ENCODE assay signal across 8 cellular contexts in the genomic region with DNA sequence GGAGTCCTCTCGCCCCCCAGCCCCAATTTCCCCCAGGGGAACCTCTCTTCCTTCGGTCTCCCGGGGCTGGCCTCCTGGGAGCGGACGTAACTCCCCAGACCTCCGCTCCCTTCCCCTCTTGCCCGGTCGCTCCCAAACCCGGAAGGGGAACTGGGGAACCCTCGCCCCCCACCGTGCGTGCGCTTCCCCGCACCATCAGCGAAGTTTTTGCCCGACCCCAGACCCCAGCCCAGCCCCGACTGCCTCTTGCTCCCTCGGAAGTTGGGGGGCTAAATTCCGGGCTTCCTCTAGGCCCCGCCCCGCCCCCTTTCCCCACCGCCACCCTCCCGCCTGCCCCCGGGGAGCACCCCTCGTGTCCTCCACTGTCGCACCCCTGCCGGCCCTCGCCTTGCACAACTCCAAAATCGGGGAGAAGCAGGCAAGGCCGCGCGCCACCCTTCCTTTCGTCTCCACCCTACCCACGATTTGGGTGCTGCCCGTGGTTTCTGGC. TPM values are rescaled to one million over a fixed set of nuclear protein-coding genes. Genes with fewer than 3 reads are reported as not detected.
DNase-seq lines count a peak whose midpoint lies in the region; ATAC-seq, FAIRE-seq and TF ChIP-seq lines count a peak whose summit lies in the region.

No MANE protein-coding gene starts in this region.

- peak overlapping the region; percentile 92 for H3K4me3 ChIP-seq in BE2C (ENCODE audit: low read depth, low read length)
- peak overlapping the region; percentile 100 for H3K4me3 ChIP-seq in PC-3 (ENCODE audit: low read length)
- H3K4me3 ChIP-seq in astrocyte (ENCODE audit: insufficient read depth, low read depth, low read length) = peak overlapping the region; percentile 83
- H3K4me3 ChIP-seq in iPS-11a (ENCODE audit: low read depth, low read length) = peak overlapping the region; percentile 78
- peak overlapping the region; percentile 78 for H3K4me3 ChIP-seq in smooth muscle cell

- CTCF ChIA-PET in PC-3 (lab: Charles Lee) = interaction anchor here (0.8 kb wide), 1 partner anchor 88 kb away, joined by 3 read pairs; a partner anchor contains a TSS

- H3K27ac Mint-ChIP-seq in astrocyte (ENCODE audit: unreplicated experiment) = peak overlapping the region; percentile 62

- H3K36me3 Mint-ChIP-seq in astrocyte (ENCODE audit: low read depth, unreplicated experiment) = peaks cover 9% of the 10 kb centered on the region

- H3K4me1 ChIP-seq in BE2C (peaks cover 15% of the 10 kb centered on the region), PC-3 (ENCODE audit: insufficient read depth, low read length) (no peaks in the 10 kb centered on the region), astrocyte (ENCODE audit: insufficient read depth, low read length) (peaks cover 5% of the 10 kb centered on the region), smooth muscle cell (ENCODE audit: low read depth) (no peaks in the 10 kb centered on the region)

- H3K9me3 ChIP-seq in BE2C = no peaks in the 10 kb centered on the region
- H3K9me3 ChIP-seq in PC-3 (ENCODE audit: low read length) = no peaks in the 10 kb centered on the region
- H3K9me3 ChIP-seq in astrocyte (ENCODE audit: insufficient read depth, low read depth, low read length) = no peaks in the 10 kb centered on the region
- no peaks in the 10 kb centered on the region for H3K9me3 ChIP-seq in smooth muscle cell (replicated peaks; ENCODE audit: low read depth)

- no peaks in the 10 kb centered on the region for H4K20me1 ChIP-seq in PC-3 (ENCODE audit: low read length)
- H4K20me1 ChIP-seq in astrocyte (ENCODE audit: insufficient read depth, low read length) = peaks cover 31% of the 10 kb centered on the region
- H4K20me1 ChIP-seq in smooth muscle cell (ENCODE audit: low read depth) = peaks cover 48% of the 10 kb centered on the region

- no peaks in the 10 kb centered on the region for H3K27me3 ChIP-seq in BE2C
- H3K27me3 ChIP-seq in PC-3 (ENCODE audit: low read length) = no peaks in the 10 kb centered on the region
- H3K27me3 ChIP-seq in astrocyte (ENCODE audit: insufficient read depth, low read length) = no peaks in the 10 kb centered on the region
- no peaks in the 10 kb centered on the region for H3K27me3 ChIP-seq in smooth muscle cell (ENCODE audit: low read depth)

- POLR2A ChIA-PET in PC-3 (lab: Charles Lee; ENCODE audit: unreplicated experiment) = no interaction called here

- intact Hi-C loops in PC-3 (cut with micrococcal nuclease) = loop anchor here (1.0 to 5.0 kb wide), 4 partner anchors 47 to 88 kb away; a partner anchor contains a TSS

- no TSS peak for BruUV-seq in PC-3 (replicated peaks; lab: Mats Ljungman, UMichigan)

- H3K27ac ChIP-seq in PC-3 (ENCODE audit: low read length) (no peak overlapping the region), astrocyte (ENCODE audit: low read depth, low read length) (peak overlapping the region; percentile 99), smooth muscle cell (ENCODE audit: low read depth) (peak overlapping the region; percentile 81)

- peak overlapping the region; percentile 92 for H3K9ac ChIP-seq in PC-3 (ENCODE audit: low read length)
- peak overlapping the region; percentile 92 for H3K9ac ChIP-seq in astrocyte (ENCODE audit: low read length)
- H3K9ac ChIP-seq in smooth muscle cell (ENCODE audit: low read depth) = peak overlapping the region; percentile 82

- FAIRE-seq in astrocyte (lab: Jason Lieb, UNC) (no peak), HTR-8/SVneo (lab: Jason Lieb, UNC) (no peak)

- no peaks in the 10 kb centered on the region for H3K9me3 Mint-ChIP-seq in astrocyte (ENCODE audit: unreplicated experiment)

- TF ChIP-seq CTCF in BE2C (IDR thresholded peaks at IDR 0.05; ENCODE audit: low read depth, low read length) (no peak), PC-3 (conservative IDR thresholded peaks at IDR 0.05; ENCODE audit: low read depth, low read length) (no peak), astrocyte (IDR thresholded peaks at IDR 0.05; ENCODE audit: insufficient read depth, low read depth, low read length) (no peak), smooth muscle cell (IDR thresholded peaks at IDR 0.05; ENCODE audit: borderline replicate concordance, insufficient read depth, poor library complexity, severe bottlenecking) (no peak)

- H3K36me3 ChIP-seq in BE2C (peaks cover 24% of the 10 kb centered on the region), PC-3 (ENCODE audit: low read depth, low read length) (0 out of 2 replicates have a peak, but pooled peaks cover 8% of the 10 kb centered on the region), astrocyte (ENCODE audit: insufficient read depth, low read length) (no peaks in the 10 kb centered on the region), smooth muscle cell (ENCODE audit: low read depth) (no peaks in the 10 kb centered on the region)

- H2AFZ ChIP-seq in PC-3 (ENCODE audit: low read length) (peak overlapping the region; percentile 95), astrocyte (ENCODE audit: low read depth, low read length) (peak overlapping the region; percentile 80), smooth muscle cell (ENCODE audit: low read depth) (peak overlapping the region; percentile 87)

- WGBS in smooth muscle cell (ENCODE audit: low lambda C conversion rate) = 1% methylated on average over 20 of the region's 35 CpGs

- H3F3A ChIP-seq in PC-3 (ENCODE audit: low read length, unreplicated experiment) (no peaks in the 10 kb centered on the region), smooth muscle cell (ENCODE audit: low read depth) (peaks cover 7% of the 10 kb centered on the region)

- no peaks in the 10 kb centered on the region for H3K9me2 ChIP-seq in PC-3 (replicated peaks; ENCODE audit: low read length)

- peak overlapping the region; percentile 90 for H3K4me3 Mint-ChIP-seq in astrocyte (ENCODE audit: unreplicated experiment)

- peaks cover 6% of the 10 kb centered on the region for H3K27me3 Mint-ChIP-seq in astrocyte (ENCODE audit: low read depth, unreplicated experiment)

- H3K79me2 ChIP-seq in PC-3 (ENCODE audit: low read length) (peaks cover 24% of the 10 kb centered on the region), astrocyte (ENCODE audit: insufficient read depth, low read length) (peaks cover 47% of the 10 kb centered on the region), smooth muscle cell (ENCODE audit: low read depth) (peaks cover 32% of the 10 kb centered on the region)

- ATAC-seq in GM21737 (IDR thresholded peaks at IDR 0.05; ENCODE audit: unreplicated experiment) (peak; percentile 0), PC-3 (peak; percentile 3; the same call in 1 of the 2 replicates), HG02610 (IDR thresholded peaks at IDR 0.05; ENCODE audit: unreplicated experiment) (no peak)

- peaks cover 4% of the 10 kb centered on the region for H3K4me1 Mint-ChIP-seq in astrocyte (ENCODE audit: low read depth, unreplicated experiment)

- H3K4me2 ChIP-seq in PC-3 (ENCODE audit: low read length) = peak overlapping the region; percentile 98
- H3K4me2 ChIP-seq in astrocyte (ENCODE audit: low read length) = peak overlapping the region; percentile 85
- peak overlapping the region; percentile 98 for H3K4me2 ChIP-seq in smooth muscle cell

- DNase-seq in BE2C (no peak), PC-3 (no peak), astrocyte (ENCODE audit: low read depth) (peak; percentile 20), smooth muscle cell (lab: John Stamatoyannopoulos, UW; ENCODE audit: unreplicated experiment) (peak; percentile 57), HTR-8/SVneo (ENCODE audit: insufficient read length, low spot score) (no peak)

RNA-seq across cellular contexts. Expression of a gene that starts 0.4 kb away (rescaled TPM):
- polyA plus RNA-seq in BE2C (2012; ENCODE audit: insufficient read depth, insufficient read length, low read depth) = 1,024 TPM
- total RNA-seq in PC-3 (2014; rRNA removed) (164 and 227 TPM in 2 replicates), astrocyte (270 and 274 TPM in 2 replicates), smooth muscle cell (90.7 and 91.7 TPM in 2 replicates)
- 219 and 238 TPM in 2 replicates for polyA plus RNA-seq in smooth muscle cell

RNA-seq across cellular contexts. Expression of a gene that starts 17.7 kb away (rescaled TPM):
- 61.3 TPM for polyA plus RNA-seq in BE2C (2012; ENCODE audit: insufficient read depth, insufficient read length, low read depth)
- total RNA-seq in PC-3 (2014; rRNA removed) = not detected in 2 replicates
- total RNA-seq in astrocyte = not detected in 2 replicates
- total RNA-seq in smooth muscle cell = not detected in 2 replicates
- polyA plus RNA-seq in smooth muscle cell = not detected in 2 replicates

RNA-seq across cellular contexts. Expression of a gene that starts 20.1 kb away (rescaled TPM):
- 42.9 TPM for polyA plus RNA-seq in BE2C (2012; ENCODE audit: insufficient read depth, insufficient read length, low read depth)
- total RNA-seq in PC-3 (2014; rRNA removed) (25.9 and 26.6 TPM in 2 replicates), astrocyte (21.3 and 23.2 TPM in 2 replicates), smooth muscle cell (10.7 and 13.1 TPM in 2 replicates)
- polyA plus RNA-seq in smooth muscle cell = 8.5 and 11.8 TPM in 2 replicates

RNA-seq across cellular contexts. Expression of a gene that starts 31.9 kb away (rescaled TPM):
- 341 TPM for polyA plus RNA-seq in BE2C (2012; ENCODE audit: insufficient read depth, insufficient read length, low read depth)
- total RNA-seq in PC-3 (2014; rRNA removed) (151 and 154 TPM in 2 replicates), astrocyte (39.1 and 40.6 TPM in 2 replicates), smooth muscle cell (19.5 and 19.6 TPM in 2 replicates)
- polyA plus RNA-seq in smooth muscle cell = 58.7 and 62.3 TPM in 2 replicates

RNA-seq across cellular contexts. Expression of a gene that starts 32.6 kb away (rescaled TPM):
- polyA plus RNA-seq in BE2C (2012; ENCODE audit: insufficient read depth, insufficient read length, low read depth) = 16.2 TPM
- total RNA-seq in PC-3 (2014; rRNA removed) = not detected in 2 replicates
- 0.26 and 0.50 TPM in 2 replicates for total RNA-seq in astrocyte
- 1.8 and 1.9 TPM in 2 replicates for total RNA-seq in smooth muscle cell
- polyA plus RNA-seq in smooth muscle cell = 3.2 TPM in 2 replicates

Comparison
In these comparisons a context has a peak if more than half of its experiments do, and no peak if none do; other contexts are left out.
1. DNase-seq: peak in astrocyte (single experiment) and smooth muscle cell (single experiment); none in BE2C (single experiment), PC-3 (single experiment) and HTR-8/SVneo (single experiment).
2. Peak in every context shown above with its lines, with median percentiles within 50 percentile points of each other: H3K4me3 ChIP-seq, H2AFZ ChIP-seq, H3K4me2 ChIP-seq and H3K9ac ChIP-seq.